In the genomic region with DNA sequence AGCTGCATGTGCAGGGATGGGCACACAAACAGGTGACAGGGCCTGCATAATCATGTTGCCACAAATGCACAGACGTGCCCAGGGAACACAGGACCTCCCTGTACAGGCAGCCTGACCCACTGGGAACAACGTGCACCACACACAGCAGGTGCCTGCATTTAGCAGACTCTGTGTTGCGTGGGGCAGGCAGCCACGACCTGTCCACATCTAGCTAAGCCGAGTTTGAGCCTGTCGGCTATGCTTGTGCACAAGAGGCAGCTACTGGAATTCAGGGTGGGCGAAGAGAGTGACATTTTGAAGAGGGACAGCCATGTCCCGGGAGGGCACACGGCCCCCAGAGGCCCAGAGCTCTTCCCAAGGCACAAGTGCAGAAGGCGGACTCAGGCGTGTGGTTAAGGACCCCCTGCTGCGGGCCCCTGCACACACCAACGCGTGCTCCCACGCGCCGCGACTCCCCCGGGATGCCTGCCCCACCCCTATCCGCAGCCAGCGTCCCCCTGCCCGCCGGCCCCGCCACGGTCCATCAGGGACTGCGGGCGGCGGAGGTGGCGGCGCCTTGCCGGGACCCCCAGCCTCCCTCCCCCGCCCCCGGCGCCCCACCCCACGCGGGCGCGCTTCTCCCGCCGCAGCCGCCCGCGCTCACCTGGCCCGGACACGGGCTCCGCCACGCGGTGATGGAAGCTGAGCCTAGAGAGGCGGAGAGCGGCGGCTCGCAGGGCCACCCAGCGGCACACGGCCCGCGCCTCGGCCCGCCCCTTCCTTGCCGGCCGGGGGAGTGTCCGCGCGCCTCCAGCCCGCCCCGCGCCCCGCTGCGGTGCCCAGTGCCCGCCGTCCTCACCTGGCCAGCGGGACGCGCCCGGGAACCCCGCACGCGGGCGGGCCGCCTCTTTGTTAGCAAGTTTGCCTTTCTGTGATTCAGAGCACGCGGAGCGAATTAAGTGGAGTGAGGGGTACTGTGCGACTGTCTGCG, we compare ENCODE assay signal across 9 cellular contexts.
DNase-seq lines count a peak whose midpoint lies in the region; ATAC-seq lines count a peak whose summit lies in the region.
"Had no signal": no experiment of that assay in that cellular context is flagged by ENCODE, and none has a peak within 500 bp of the region (broad histone marks: within the 10 kb centered on the region; RNA-seq: fewer than 3 reads in every experiment).

No MANE protein-coding gene starts in this region.

- no peaks in the 10 kb centered on the region for H3K9me3 ChIP-seq in T-helper 17 cell (ENCODE audit: control insufficient read depth, low read length, poor library complexity, severe bottlenecking)
- H3K9me3 ChIP-seq in iPS-15b (ENCODE audit: control insufficient read depth, insufficient read depth, low read length): no peaks in the 10 kb centered on the region

- DNase-seq in DMS 273 (lab: John Stamatoyannopoulos, UW; ENCODE audit: unreplicated experiment): peak; percentile 40
- DNase-seq in DMS 273 treated with DMSO at 0.1 percent for 48 hours (lab: John Stamatoyannopoulos, UW): no peak
- no peak for DNase-seq in T-helper 17 cell
- no peak for DNase-seq in putamen (ENCODE audit: low spot score)
- no peak for DNase-seq in stimulated activated effector memory CD8-positive, alpha-beta T cell treated with anti-CD3 and anti-CD28 coated beads, Interleukin-12 subunit alpha, Interleukin-12 subunit beta, amount 100 ng/mL, for 72 hours (ENCODE audit: low spot score in 2 of 2)
- DNase-seq: stimulated activated CD4-positive, alpha-beta T cell treated with anti-CD3 and anti-CD28 coated beads, Interleukin-4, amount 100 ng/mL, for 24 hours had no signal

- ATAC-seq in T-helper 17 cell: no peak
- peak; percentile 28 for ATAC-seq in stimulated activated memory B cell treated with anti-CD40 and anti-IgM and Interleukin-4, amounts not matched to agents 10 μg/mL and 1 μg/mL and 100 μg/mL, for 72 hours
- no peak for ATAC-seq in stimulated activated effector memory CD8-positive, alpha-beta T cell treated with anti-CD3 and anti-CD28 coated beads, Interleukin-12 subunit alpha, Interleukin-12 subunit beta, amount 100 ng/mL, for 72 hours
- ATAC-seq in HG03521 (IDR thresholded peaks at IDR 0.05; ENCODE audit: unreplicated experiment): no peak

- H3K27me3 Mint-ChIP-seq in T-helper 17 cell: peaks cover 37% of the 10 kb centered on the region
- H3K27me3 Mint-ChIP-seq in stimulated activated memory B cell treated with anti-CD40 and anti-IgM and Interleukin-4, amounts not matched to agents 10 μg/mL and 1 μg/mL and 100 μg/mL, for 72 hours: peaks cover 14% of the 10 kb centered on the region

- H3K4me3 Mint-ChIP-seq in T-helper 17 cell: peak overlapping the region; percentile 68
- peak overlapping the region; percentile 31 for H3K4me3 Mint-ChIP-seq in stimulated activated memory B cell treated with anti-CD40 and anti-IgM and Interleukin-4, amounts not matched to agents 10 μg/mL and 1 μg/mL and 100 μg/mL, for 72 hours
- no peak overlapping the region for H3K4me3 Mint-ChIP-seq in stimulated activated effector memory CD8-positive, alpha-beta T cell treated with anti-CD3 and anti-CD28 coated beads, Interleukin-12 subunit alpha, Interleukin-12 subunit beta, amount 100 ng/mL, for 72 hours

- H3K9me3 Mint-ChIP-seq in stimulated activated memory B cell treated with anti-CD40 and anti-IgM and Interleukin-4, amounts not matched to agents 10 μg/mL and 1 μg/mL and 100 μg/mL, for 72 hours: no peaks in the 10 kb centered on the region
- H3K9me3 Mint-ChIP-seq in stimulated activated effector memory CD8-positive, alpha-beta T cell treated with anti-CD3 and anti-CD28 coated beads, Interleukin-12 subunit alpha, Interleukin-12 subunit beta, amount 100 ng/mL, for 72 hours: no peaks in the 10 kb centered on the region

- peak overlapping the region; percentile 50 for H3K4me3 ChIP-seq in iPS-15b (ENCODE audit: low read depth, low read length)

- no peaks in the 10 kb centered on the region for H3K4me1 Mint-ChIP-seq in T-helper 17 cell
- peaks cover 4% of the 10 kb centered on the region for H3K4me1 Mint-ChIP-seq in stimulated activated memory B cell treated with anti-CD40 and anti-IgM and Interleukin-4, amounts not matched to agents 10 μg/mL and 1 μg/mL and 100 μg/mL, for 72 hours
- H3K4me1 Mint-ChIP-seq in stimulated activated effector memory CD8-positive, alpha-beta T cell treated with anti-CD3 and anti-CD28 coated beads, Interleukin-12 subunit alpha, Interleukin-12 subunit beta, amount 100 ng/mL, for 72 hours: peaks cover 6% of the 10 kb centered on the region

- H3K27me3 ChIP-seq in iPS-15b (ENCODE audit: control insufficient read depth, insufficient read depth, low read length): peaks cover 45% of the 10 kb centered on the region

- H3K9ac ChIP-seq in iPS-15b (ENCODE audit: low read depth, low read length): no peak overlapping the region

- H3K27ac Mint-ChIP-seq in T-helper 17 cell: no peak overlapping the region
- H3K27ac Mint-ChIP-seq in stimulated activated memory B cell treated with anti-CD40 and anti-IgM and Interleukin-4, amounts not matched to agents 10 μg/mL and 1 μg/mL and 100 μg/mL, for 72 hours: no peak overlapping the region
- no peak overlapping the region for H3K27ac Mint-ChIP-seq in stimulated activated effector memory CD8-positive, alpha-beta T cell treated with anti-CD3 and anti-CD28 coated beads, Interleukin-12 subunit alpha, Interleukin-12 subunit beta, amount 100 ng/mL, for 72 hours

- no peaks in the 10 kb centered on the region for H3K36me3 Mint-ChIP-seq in T-helper 17 cell (ENCODE audit: low read depth)
- no peaks in the 10 kb centered on the region for H3K36me3 Mint-ChIP-seq in stimulated activated memory B cell treated with anti-CD40 and anti-IgM and Interleukin-4, amounts not matched to agents 10 μg/mL and 1 μg/mL and 100 μg/mL, for 72 hours
- no peaks in the 10 kb centered on the region for H3K36me3 Mint-ChIP-seq in stimulated activated effector memory CD8-positive, alpha-beta T cell treated with anti-CD3 and anti-CD28 coated beads, Interleukin-12 subunit alpha, Interleukin-12 subunit beta, amount 100 ng/mL, for 72 hours

- peaks cover 3% of the 10 kb centered on the region for H3K4me1 ChIP-seq in iPS-15b (ENCODE audit: control insufficient read depth, insufficient read depth, low read length)

- no peaks in the 10 kb centered on the region for H3K36me3 ChIP-seq in iPS-15b (ENCODE audit: control insufficient read depth, insufficient read depth, low read length)
